1 cellular context compared by ENCODE assay signal in the genomic region with DNA sequence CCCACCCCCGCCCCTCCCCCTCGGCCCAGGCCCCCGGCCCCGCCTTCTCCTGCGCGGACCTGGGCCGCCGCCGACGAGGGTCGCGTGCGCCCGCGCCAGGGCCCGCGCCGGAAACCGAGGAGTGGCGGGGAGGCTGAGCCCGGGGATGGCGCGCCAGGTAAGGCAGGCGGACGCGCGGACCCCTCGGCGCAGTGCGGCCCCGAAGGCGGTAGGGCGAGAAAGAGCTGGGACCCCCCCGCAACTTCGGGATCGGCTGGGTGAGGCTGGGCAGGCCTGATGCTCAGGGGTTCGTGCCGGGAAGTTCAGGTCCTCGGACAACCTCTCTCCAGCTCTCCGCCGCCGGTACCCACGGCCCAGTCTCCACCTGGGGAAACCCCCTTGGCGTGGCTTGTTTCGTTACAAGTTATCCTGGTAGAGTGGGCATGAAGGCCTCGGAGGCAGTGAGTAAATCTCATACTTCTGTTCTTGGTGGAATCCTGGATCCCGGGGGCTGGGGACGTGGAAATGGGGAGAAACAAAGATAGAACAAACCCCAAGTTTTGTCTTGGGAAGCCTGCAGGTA.
A peak's percentile ranks its signal among the peaks of the same experiment; 100 is the strongest.
TF ChIP-seq lines count a peak whose summit lies in the region.

No MANE protein-coding gene starts in this region.

TF ChIP-seq in K562, 482 proteins besides CTCF, POLR2A, EP300 and RAD21 (continued from another document and continues in another):
- TF ChIP-seq, protein P1, sequence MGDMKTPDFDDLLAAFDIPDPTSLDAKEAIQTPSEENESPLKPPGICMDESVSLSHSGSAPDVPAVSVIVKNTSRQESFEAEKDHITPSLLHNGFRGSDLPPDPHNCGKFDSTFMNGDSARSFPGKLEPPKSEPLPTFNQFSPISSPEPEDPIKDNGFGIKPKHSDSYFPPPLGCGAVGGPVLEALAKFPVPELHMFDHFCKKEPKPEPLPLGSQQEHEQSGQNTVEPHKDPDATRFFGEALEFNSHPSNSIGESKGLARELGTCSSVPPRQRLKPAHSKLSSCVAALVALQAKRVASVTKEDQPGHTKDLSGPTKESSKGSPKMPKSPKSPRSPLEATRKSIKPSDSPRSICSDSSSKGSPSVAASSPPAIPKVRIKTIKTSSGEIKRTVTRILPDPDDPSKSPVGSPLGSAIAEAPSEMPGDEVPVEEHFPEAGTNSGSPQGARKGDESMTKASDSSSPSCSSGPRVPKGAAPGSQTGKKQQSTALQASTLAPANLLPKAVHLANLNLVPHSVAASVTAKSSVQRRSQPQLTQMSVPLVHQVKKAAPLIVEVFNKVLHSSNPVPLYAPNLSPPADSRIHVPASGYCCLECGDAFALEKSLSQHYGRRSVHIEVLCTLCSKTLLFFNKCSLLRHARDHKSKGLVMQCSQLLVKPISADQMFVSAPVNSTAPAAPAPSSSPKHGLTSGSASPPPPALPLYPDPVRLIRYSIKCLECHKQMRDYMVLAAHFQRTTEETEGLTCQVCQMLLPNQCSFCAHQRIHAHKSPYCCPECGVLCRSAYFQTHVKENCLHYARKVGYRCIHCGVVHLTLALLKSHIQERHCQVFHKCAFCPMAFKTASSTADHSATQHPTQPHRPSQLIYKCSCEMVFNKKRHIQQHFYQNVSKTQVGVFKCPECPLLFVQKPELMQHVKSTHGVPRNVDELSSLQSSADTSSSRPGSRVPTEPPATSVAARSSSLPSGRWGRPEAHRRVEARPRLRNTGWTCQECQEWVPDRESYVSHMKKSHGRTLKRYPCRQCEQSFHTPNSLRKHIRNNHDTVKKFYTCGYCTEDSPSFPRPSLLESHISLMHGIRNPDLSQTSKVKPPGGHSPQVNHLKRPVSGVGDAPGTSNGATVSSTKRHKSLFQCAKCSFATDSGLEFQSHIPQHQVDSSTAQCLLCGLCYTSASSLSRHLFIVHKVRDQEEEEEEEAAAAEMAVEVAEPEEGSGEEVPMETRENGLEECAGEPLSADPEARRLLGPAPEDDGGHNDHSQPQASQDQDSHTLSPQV (IDR thresholded peaks at IDR 0.05): no peak
- TF ChIP-seq ZNF263 (CRISPR knock-in tag; IDR thresholded peaks at IDR 0.05; ENCODE audit: borderline replicate concordance) (peak; percentile 27; the same call in 1 of the 2 replicates), WHSC1 (IDR thresholded peaks at IDR 0.05; ENCODE audit: low read length) (no peak), PHF20 (IDR thresholded peaks at IDR 0.05; ENCODE audit: partially characterized antibody) (peak; percentile 63), POLR3G (IDR thresholded peaks at IDR 0.05; ENCODE audit: extremely low read depth, insufficient read length, insufficient replicate concordance) (no peak), ZNF318 (IDR thresholded peaks at IDR 0.05; ENCODE audit: borderline replicate concordance in 1 of 2, low read depth in 1 of 2) (no peak), BMI1 (IDR thresholded peaks at IDR 0.05; ENCODE audit: low read length) (no peak), MAZ (CRISPR knock-in tag; conservative IDR thresholded peaks at IDR 0.05 in 1 of 2, IDR thresholded peaks at IDR 0.05 in 1 of 2) (peak in 1 of 2 experiments; percentile 44; a peak in 2 of 4 replicates), NONO (IDR thresholded peaks at IDR 0.05; ENCODE audit: low read depth in 2 of 2, low read length in 1 of 2) (0 out of 4 replicates have a peak, but pooled peaks of 1 of the 2 experiments have one; percentile 42), FOXJ2 (tag; IDR thresholded peaks at IDR 0.05) (no peak), EZH2 (IDR thresholded peaks at IDR 0.05; ENCODE audit: borderline replicate concordance, low read depth, low read length) (no peak), SFPQ (IDR thresholded peaks at IDR 0.05; ENCODE audit: low read depth, low read length) (no peak), PTRF (tag; IDR thresholded peaks at IDR 0.05) (no peak), ARID4B (CRISPR knock-in tag; IDR thresholded peaks at IDR 0.05) (peak; percentile 69), RBM22 (IDR thresholded peaks at IDR 0.05; ENCODE audit: low read depth, low read length, poor library complexity, severe bottlenecking) (no peak), E2F1 (CRISPR knock-in tag; IDR thresholded peaks at IDR 0.05) (peak; percentile 26; the same call in 1 of the 2 replicates), TAF1 (IDR thresholded peaks at IDR 0.05; ENCODE audit: control insufficient read depth, extremely low read depth, insufficient read depth, low read length, severe bottlenecking) (peak; percentile 62), BHLHE40 (IDR thresholded peaks at IDR 0.05; ENCODE audit: low read length) (peak; percentile 75), RBBP5 (IDR thresholded peaks at IDR 0.05; ENCODE audit: borderline replicate concordance, insufficient read depth, low read length, poor library complexity, severe bottlenecking) (peak; percentile 90), FOXM1 (IDR thresholded peaks at IDR 0.05; ENCODE audit: low read depth) (no peak), FOXM1 (CRISPR knock-in tag; IDR thresholded peaks at IDR 0.05; ENCODE audit: low read depth) (peak; percentile 74), NFE2 (IDR thresholded peaks at IDR 0.05; ENCODE audit: low read depth) (no peak)
- TF ChIP-seq, protein P2, sequence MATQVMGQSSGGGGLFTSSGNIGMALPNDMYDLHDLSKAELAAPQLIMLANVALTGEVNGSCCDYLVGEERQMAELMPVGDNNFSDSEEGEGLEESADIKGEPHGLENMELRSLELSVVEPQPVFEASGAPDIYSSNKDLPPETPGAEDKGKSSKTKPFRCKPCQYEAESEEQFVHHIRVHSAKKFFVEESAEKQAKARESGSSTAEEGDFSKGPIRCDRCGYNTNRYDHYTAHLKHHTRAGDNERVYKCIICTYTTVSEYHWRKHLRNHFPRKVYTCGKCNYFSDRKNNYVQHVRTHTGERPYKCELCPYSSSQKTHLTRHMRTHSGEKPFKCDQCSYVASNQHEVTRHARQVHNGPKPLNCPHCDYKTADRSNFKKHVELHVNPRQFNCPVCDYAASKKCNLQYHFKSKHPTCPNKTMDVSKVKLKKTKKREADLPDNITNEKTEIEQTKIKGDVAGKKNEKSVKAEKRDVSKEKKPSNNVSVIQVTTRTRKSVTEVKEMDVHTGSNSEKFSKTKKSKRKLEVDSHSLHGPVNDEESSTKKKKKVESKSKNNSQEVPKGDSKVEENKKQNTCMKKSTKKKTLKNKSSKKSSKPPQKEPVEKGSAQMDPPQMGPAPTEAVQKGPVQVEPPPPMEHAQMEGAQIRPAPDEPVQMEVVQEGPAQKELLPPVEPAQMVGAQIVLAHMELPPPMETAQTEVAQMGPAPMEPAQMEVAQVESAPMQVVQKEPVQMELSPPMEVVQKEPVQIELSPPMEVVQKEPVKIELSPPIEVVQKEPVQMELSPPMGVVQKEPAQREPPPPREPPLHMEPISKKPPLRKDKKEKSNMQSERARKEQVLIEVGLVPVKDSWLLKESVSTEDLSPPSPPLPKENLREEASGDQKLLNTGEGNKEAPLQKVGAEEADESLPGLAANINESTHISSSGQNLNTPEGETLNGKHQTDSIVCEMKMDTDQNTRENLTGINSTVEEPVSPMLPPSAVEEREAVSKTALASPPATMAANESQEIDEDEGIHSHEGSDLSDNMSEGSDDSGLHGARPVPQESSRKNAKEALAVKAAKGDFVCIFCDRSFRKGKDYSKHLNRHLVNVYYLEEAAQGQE (CRISPR knock-in tag; IDR thresholded peaks at IDR 0.05; ENCODE audit: low read depth): 0 out of 2 replicates have a peak, but pooled peaks have one; percentile 37
